ENCODE assay signal across 9 cellular contexts in the genomic region with DNA sequence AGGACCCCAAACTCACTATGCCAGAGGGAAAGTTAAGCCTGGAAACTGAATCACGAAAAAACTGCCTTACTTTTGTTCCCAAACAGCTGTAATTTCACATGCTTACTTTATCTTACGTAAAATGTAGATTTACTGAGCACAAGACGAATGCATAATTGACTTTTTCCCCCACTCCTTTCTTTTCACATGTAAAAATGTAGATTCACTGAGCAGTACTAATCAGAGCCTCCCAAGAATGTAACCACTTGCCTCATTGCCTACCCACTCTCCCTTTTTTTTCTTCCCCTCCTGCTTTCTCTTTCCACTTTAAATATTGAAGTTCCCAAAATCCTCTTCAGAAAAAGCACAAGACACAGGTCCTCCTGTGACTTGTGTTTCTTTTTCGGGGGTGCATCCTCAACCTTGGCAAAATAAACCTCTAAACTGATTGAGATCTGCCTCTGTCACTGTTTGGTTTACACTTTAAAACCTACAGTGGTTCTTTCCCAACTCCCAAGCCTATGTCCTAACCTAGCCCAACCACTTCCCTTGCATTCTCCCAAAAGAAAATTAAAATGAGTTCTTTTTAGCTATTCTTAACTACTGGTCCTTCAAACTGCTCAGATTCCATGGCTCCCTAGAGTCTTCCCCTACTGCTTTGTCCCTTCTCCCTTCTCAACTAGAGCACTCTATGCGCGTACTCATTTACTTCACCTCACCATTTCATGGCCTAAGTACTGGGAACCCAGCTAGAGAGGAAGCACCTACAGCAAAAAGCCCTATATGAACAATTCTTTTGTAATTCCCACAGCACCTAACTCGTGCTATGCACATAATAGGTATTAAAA.
DNase-seq lines count a peak whose midpoint lies in the region; ATAC-seq, FAIRE-seq and TF ChIP-seq lines count a peak whose summit lies in the region.
"Had no signal": no experiment of that assay in that cellular context is flagged by ENCODE, and none has a peak within 500 bp of the region (broad histone marks: within the 10 kb centered on the region; RNA-seq: fewer than 3 reads in every experiment).

No MANE protein-coding gene starts in this region.

- H3K4me1 ChIP-seq in heart left ventricle (peaks cover 5 to 82% (median 58%) of the 10 kb centered on the region in 12 donors), astrocyte (ENCODE audit: insufficient read depth, low read length) (no peaks in the 10 kb centered on the region), urinary bladder (ENCODE audit: insufficient read depth) (peaks cover 5% of the 10 kb centered on the region)

- no peak for TF ChIP-seq POLR2A in heart left ventricle (IDR thresholded peaks at IDR 0.05)

- peak in 3 of 4 donors; percentile 17 to 24 (median 21) for ATAC-seq in heart left ventricle
- no peak for ATAC-seq in left cardiac atrium
- peak; percentile 2 for ATAC-seq in memory B cell (ENCODE audit: low read depth)
- no peak for ATAC-seq in GM19452 (IDR thresholded peaks at IDR 0.05; ENCODE audit: unreplicated experiment)
- ATAC-seq: SK-N-SH treated with all-trans-retinoic acid at 6 μM for 48 hours had no signal

- H3K9me3 ChIP-seq in heart left ventricle (no peaks in the 10 kb centered on the region), astrocyte (ENCODE audit: insufficient read depth, low read depth, low read length) (no peaks in the 10 kb centered on the region)

- H3K27me3 Mint-ChIP-seq in astrocyte (ENCODE audit: low read depth, unreplicated experiment) (no peaks in the 10 kb centered on the region), memory B cell (no peaks in the 10 kb centered on the region)

- H3K27ac Mint-ChIP-seq in astrocyte (ENCODE audit: unreplicated experiment) (peak overlapping the region; percentile 10), memory B cell (peak overlapping the region; percentile 73)

- peaks cover 22% of the 10 kb centered on the region for H4K20me1 ChIP-seq in astrocyte (ENCODE audit: insufficient read depth, low read length)

- H3K36me3 Mint-ChIP-seq in astrocyte (ENCODE audit: low read depth, unreplicated experiment): peaks cover 11% of the 10 kb centered on the region
- peaks cover 30% of the 10 kb centered on the region for H3K36me3 Mint-ChIP-seq in memory B cell

- no peak overlapping the region for H3K4me2 ChIP-seq in astrocyte (ENCODE audit: low read length)

- H3K4me1 Mint-ChIP-seq in astrocyte (ENCODE audit: low read depth, unreplicated experiment) (peaks cover 17% of the 10 kb centered on the region), memory B cell (peaks cover 51% of the 10 kb centered on the region)

- H3K9me3 Mint-ChIP-seq in astrocyte (ENCODE audit: unreplicated experiment) (peaks cover 1% of the 10 kb centered on the region), memory B cell (no peaks in the 10 kb centered on the region)

- peaks cover 0 to 32% (median 19%) of the 10 kb centered on the region in 9 donors for H3K36me3 ChIP-seq in heart left ventricle
- no peaks in the 10 kb centered on the region for H3K36me3 ChIP-seq in astrocyte (ENCODE audit: insufficient read depth, low read length)
- no peaks in the 10 kb centered on the region for H3K36me3 ChIP-seq in urinary bladder (ENCODE audit: insufficient read depth)

- H3K27me3 ChIP-seq in heart left ventricle (no peaks in the 10 kb centered on the region), astrocyte (ENCODE audit: insufficient read depth, low read length) (no peaks in the 10 kb centered on the region)

- H3K4me3 Mint-ChIP-seq in astrocyte (ENCODE audit: unreplicated experiment): no peak overlapping the region
- H3K4me3 Mint-ChIP-seq in memory B cell: peak overlapping the region; percentile 60

- no peak for FAIRE-seq in astrocyte (lab: Jason Lieb, UNC)

- intact Hi-C loops in heart left ventricle (cut with DNase I): no loop called here
- intact Hi-C loops in left cardiac atrium (cut with DNase I): no loop called here

- no peak overlapping the region for H3K9ac ChIP-seq in astrocyte (ENCODE audit: low read length)

- 74 to 84% (median 75%) methylated on average over 7 of the region's 7 CpGs for WGBS in heart left ventricle, 4 donors
- WGBS in urinary bladder: 79% methylated on average over 7 of the region's 7 CpGs

- no peaks in the 10 kb centered on the region for H3K79me2 ChIP-seq in astrocyte (ENCODE audit: insufficient read depth, low read length)

- H2AFZ ChIP-seq in astrocyte (ENCODE audit: low read depth, low read length): no peak overlapping the region

- no peak for TF ChIP-seq CTCF in heart left ventricle (IDR thresholded peaks at IDR 0.05)
- no peak for TF ChIP-seq CTCF in astrocyte (IDR thresholded peaks at IDR 0.05; ENCODE audit: insufficient read depth, low read depth, low read length)

- H3K4me3 ChIP-seq in heart left ventricle (no peak overlapping the region), astrocyte (ENCODE audit: insufficient read depth, low read depth, low read length) (no peak overlapping the region), urinary bladder (ENCODE audit: low read depth, low read length) (no peak overlapping the region)

- peak overlapping the region in 1 of 12 donors; percentile 13 for H3K27ac ChIP-seq in heart left ventricle
- no peak overlapping the region for H3K27ac ChIP-seq in astrocyte (ENCODE audit: low read depth, low read length)
- peak overlapping the region; percentile 10 for H3K27ac ChIP-seq in urinary bladder (ENCODE audit: low read depth)

- DNase-seq in heart left ventricle: no peak
- no peak for DNase-seq in left cardiac atrium
- no peak for DNase-seq in astrocyte (ENCODE audit: low read depth)
- no peak for DNase-seq in memory B cell (ENCODE audit: low spot score in 2 of 2)
- no peak for DNase-seq in activated gamma-delta T cell treated with Interleukin-2 at 50 U/mL for 16 hours
- no peak for DNase-seq in activated CD8-positive, alpha-beta memory T cell treated with anti-CD3 and anti-CD28 coated beads for 24 hours

Comparison
In these comparisons a context has a peak if more than half of its experiments do, and no peak if none do; other contexts are left out.
1. ATAC-seq: peak in heart left ventricle (3 of 4) and memory B cell (single experiment); none in left cardiac atrium (0 of 2) and GM19452 (single experiment).